35 cellular contexts compared by ENCODE assay signal in genomic region chr17:76411247-76411646, GRCh38. TPM values are rescaled to one million over a fixed set of nuclear protein-coding genes. Genes with fewer than 3 reads are reported as not detected.
"Had no signal": no experiment of that assay in that cellular context is flagged by ENCODE, and none has a peak within 500 bp of the region (broad histone marks: within the 10 kb centered on the region; RNA-seq: fewer than 3 reads in every experiment).

No MANE protein-coding gene starts in this region.

- H3K4me3 Mint-ChIP-seq: activated CD8-positive, alpha-beta T cell treated with anti-CD3 and anti-CD28 coated beads, Interleukin-2, amount 10 ng/mL, durations not matched to agents 7 days and 5 days; activated naive CD4-positive, alpha-beta T cell treated with anti-CD3 and anti-CD28 coated beads for 36 hours; activated naive CD8-positive, alpha-beta T cell treated with anti-CD3 and anti-CD28 coated beads for 36 hours; activated T-cell treated with anti-CD3 and anti-CD28 coated beads, Interleukin-2, amount 50 U/mL, for 24 hours; T-cell had no signal

- H3K36me3 Mint-ChIP-seq: activated naive CD8-positive, alpha-beta T cell treated with anti-CD3 and anti-CD28 coated beads for 36 hours; T-cell had no signal

- ATAC-seq: activated CD8-positive, alpha-beta T cell treated with anti-CD3 and anti-CD28 coated beads, Interleukin-2, amount 10 ng/mL, durations not matched to agents 7 days and 5 days; Panc1; SK-N-SH treated with all-trans-retinoic acid at 6 μM for 48 hours; T-cell had no signal

- H3K27ac Mint-ChIP-seq: activated CD8-positive, alpha-beta T cell treated with anti-CD3 and anti-CD28 coated beads, Interleukin-2, amount 10 ng/mL, durations not matched to agents 7 days and 5 days; activated naive CD4-positive, alpha-beta T cell treated with anti-CD3 and anti-CD28 coated beads for 36 hours; activated naive CD8-positive, alpha-beta T cell treated with anti-CD3 and anti-CD28 coated beads for 36 hours; activated T-cell treated with anti-CD3 and anti-CD28 coated beads, Interleukin-2, amount 50 U/mL, for 24 hours; activated T-helper 2 cell treated with anti-CD3 and anti-CD28 coated beads, Interferon-gamma antibody, Interleukin-2, Interleukin-4, amounts not matched to agents 10 μg/mL and 5 μg/mL and 100 μg/mL, durations not matched to agents 14 hours and 24 hours and 36 hours; T-cell had no signal

- H3K27me3 Mint-ChIP-seq: activated naive CD8-positive, alpha-beta T cell treated with anti-CD3 and anti-CD28 coated beads for 36 hours; activated T-cell treated with anti-CD3 and anti-CD28 coated beads, Interleukin-2, amount 50 U/mL, for 24 hours; T-cell had no signal

- DNase-seq: activated CD4-positive, alpha-beta T cell treated with anti-CD3 and anti-CD28 coated beads for 1 hour; activated CD4-positive, alpha-beta T cell treated with anti-CD3 and anti-CD28 coated beads for 48 hours; activated CD4-positive, alpha-beta T cell treated with anti-CD3 and anti-CD28 coated beads, Interleukin-2, amount 50 U/mL, for 48 hours; activated CD4-positive, CD25-positive, alpha-beta regulatory T cell; activated CD8-positive, alpha-beta T cell treated with anti-CD3 and anti-CD28 coated beads, Interleukin-2, amount 10 ng/mL, durations not matched to agents 7 days and 5 days; activated gamma-delta T cell treated with Interleukin-2 at 50 U/mL for 16 hours; activated naive CD4-positive, alpha-beta T cell treated with anti-CD3 and anti-CD28 coated beads for 36 hours; activated naive CD8-positive, alpha-beta T cell treated with anti-CD3 and anti-CD28 coated beads for 36 hours; activated T-cell treated with anti-CD3 and anti-CD28 coated beads, Interleukin-2, amount 50 U/mL, for 24 hours; amniotic stem cell; brain microvascular endothelial cell; central memory CD4-positive, alpha-beta T cell; Kasumi-1; KG1; MG63; NCI-H1048; NCI-H1105 treated with DMSO at 0.1 percent for 48 hours; NCI-H1436; NCI-H1694; NCI-H1930; NCI-H2081 treated with DMSO at 0.1 percent for 48 hours; NCI-H226; NCI-H446 treated with DMSO at 0.1 percent for 48 hours; NCI-H524; NCI-H69; SHP77 treated with DMSO at 0.1 percent for 48 hours; T-cell; T-helper 2 cell; T-helper 9 cell had no signal

- H3K9me3 Mint-ChIP-seq: activated naive CD4-positive, alpha-beta T cell treated with anti-CD3 and anti-CD28 coated beads for 36 hours; activated naive CD8-positive, alpha-beta T cell treated with anti-CD3 and anti-CD28 coated beads for 36 hours; activated T-cell treated with anti-CD3 and anti-CD28 coated beads, Interleukin-2, amount 50 U/mL, for 24 hours; activated T-helper 2 cell treated with anti-CD3 and anti-CD28 coated beads, Interferon-gamma antibody, Interleukin-2, Interleukin-4, amounts not matched to agents 10 μg/mL and 5 μg/mL and 100 μg/mL, durations not matched to agents 14 hours and 24 hours and 36 hours; T-cell had no signal

RNA-seq across cellular contexts. Expression of gene AANAT, which starts 56.2 kb away (rescaled TPM):
- total RNA-seq: activated CD8-positive, alpha-beta T cell treated with anti-CD3 and anti-CD28 coated beads, Interleukin-2, amount 10 ng/mL, durations not matched to agents 7 days and 5 days; activated naive CD4-positive, alpha-beta T cell treated with anti-CD3 and anti-CD28 coated beads for 36 hours; aorta; RPMI7951; SJSA1; T-cell had no signal
- polyA plus RNA-seq: aorta had no signal
